Comparison of ENCODE assay signal across 15 cellular contexts in the genomic region with DNA sequence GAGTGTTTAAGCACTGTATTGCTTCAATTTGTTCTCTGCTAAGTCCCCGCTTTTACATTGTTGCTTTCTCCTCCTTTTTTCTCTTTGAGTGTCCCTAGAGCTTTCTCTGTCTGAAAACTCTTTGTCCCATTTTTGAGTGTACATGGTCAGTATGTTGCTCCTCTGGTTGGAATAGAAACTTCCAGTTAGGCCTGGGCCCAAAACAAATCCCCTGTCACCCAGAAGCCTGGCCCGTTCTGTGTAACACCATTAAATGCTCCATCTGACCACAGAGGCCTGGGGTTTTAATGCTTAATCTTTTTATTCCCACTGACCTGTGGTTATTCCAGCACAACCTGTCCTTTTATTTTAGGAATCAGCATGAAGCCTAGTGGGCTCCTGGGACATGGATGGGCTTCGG. TPM values are rescaled to one million over a fixed set of nuclear protein-coding genes. Genes with fewer than 3 reads are reported as not detected.
DNase-seq lines count a peak whose midpoint lies in the region; ATAC-seq and TF ChIP-seq lines count a peak whose summit lies in the region.
"Had no signal": no experiment of that assay in that cellular context is flagged by ENCODE, and none has a peak within 500 bp of the region (broad histone marks: within the 10 kb centered on the region; RNA-seq: fewer than 3 reads in every experiment).

No MANE protein-coding gene starts in this region.

- H3K79me1 ChIP-seq in trophoblast cell (ENCODE audit: low read length), result no peaks in the 10 kb centered on the region

- no peak overlapping the region for H3K9ac ChIP-seq in colonic mucosa (ENCODE audit: low read depth in 2 of 2, low read length in 2 of 2)
- no peak overlapping the region for H3K9ac ChIP-seq in trophoblast cell (ENCODE audit: low read length)

- no peak overlapping the region for H2BK12ac ChIP-seq in trophoblast cell (ENCODE audit: low read length)

- H2AFZ ChIP-seq in trophoblast cell (ENCODE audit: insufficient read depth, low read length, poor library complexity) (no peak overlapping the region), osteoblast (ENCODE audit: low read length) (no peak overlapping the region)

- H3K27me3 ChIP-seq in colonic mucosa (no peaks in the 10 kb centered on the region), trophoblast cell (ENCODE audit: insufficient read depth, low read length) (no peaks in the 10 kb centered on the region), lower lobe of right lung (ENCODE audit: low read depth) (peaks cover 3% of the 10 kb centered on the region), osteoblast (ENCODE audit: insufficient read depth, low read length) (no peaks in the 10 kb centered on the region)

- H3K4me1 ChIP-seq in colonic mucosa (no peaks in the 10 kb centered on the region), trophoblast cell (ENCODE audit: control insufficient read depth in 1 of 2, insufficient read depth in 2 of 2, low read length in 2 of 2) (peaks cover 2 to 15% of the 10 kb centered on the region in 2 experiments), lower lobe of right lung (no peaks in the 10 kb centered on the region), osteoblast (ENCODE audit: insufficient read depth, low read length) (no peaks in the 10 kb centered on the region)

- H2AK5ac ChIP-seq in trophoblast cell (ENCODE audit: low read length), result no peak overlapping the region

- no peak for TF ChIP-seq CTCF in 22Rv1 (IDR thresholded peaks at IDR 0.05)
- no peak for TF ChIP-seq CTCF in VCaP (conservative IDR thresholded peaks at IDR 0.05)
- TF ChIP-seq CTCF in colonic mucosa (IDR thresholded peaks at IDR 0.05), result no peak
- no peak for TF ChIP-seq CTCF in lower lobe of right lung (IDR thresholded peaks at IDR 0.05)
- TF ChIP-seq CTCF in osteoblast (IDR thresholded peaks at IDR 0.05; ENCODE audit: extremely low read depth, low read depth, low read length), result no peak

- no peak overlapping the region for H3K4ac ChIP-seq in trophoblast cell (ENCODE audit: low read depth, low read length)

- H3K79me2 ChIP-seq in trophoblast cell (ENCODE audit: control insufficient read depth, insufficient read depth, low read length, poor library complexity) (no peaks in the 10 kb centered on the region), osteoblast (ENCODE audit: insufficient read depth, low read length) (peaks cover 58% of the 10 kb centered on the region)

- no peaks in the 10 kb centered on the region for H3K9me3 ChIP-seq in colonic mucosa
- peaks cover 2% of the 10 kb centered on the region for H3K9me3 ChIP-seq in trophoblast cell (ENCODE audit: insufficient read depth, low read depth, low read length)
- no peaks in the 10 kb centered on the region for H3K9me3 ChIP-seq in lower lobe of right lung
- H3K9me3 ChIP-seq in osteoblast (ENCODE audit: low read depth, low read length), result no peaks in the 10 kb centered on the region

- no peak overlapping the region for H3K18ac ChIP-seq in trophoblast cell (ENCODE audit: low read length)

- ATAC-seq in HG02840 (IDR thresholded peaks at IDR 0.05; ENCODE audit: low FRiP score, unreplicated experiment) (no peak), lower lobe of right lung (no peak)

- no peak overlapping the region for H3K23ac ChIP-seq in trophoblast cell (ENCODE audit: low read length)

- no CpG with 5 or more reads among the region's 3 CpGs for WGBS in trophoblast cell (ENCODE audit: extremely low coverage, insufficient coverage, insufficient read length)

- intact Hi-C loops in colonic mucosa (cut with DNase I) (no loop called here), lower lobe of right lung (cut with DNase I) (no loop called here)

- H3K4me2 ChIP-seq in trophoblast cell (ENCODE audit: low read length) (no peak overlapping the region), osteoblast (ENCODE audit: insufficient read depth, low read length) (no peak overlapping the region)

- H2BK5ac ChIP-seq in trophoblast cell (ENCODE audit: low read depth, low read length, poor library complexity), result no peak overlapping the region

- H4K12ac ChIP-seq in trophoblast cell (ENCODE audit: low read depth, low read length), result no peak overlapping the region

- H3K4me3 ChIP-seq in colonic mucosa (no peak overlapping the region), trophoblast cell (ENCODE audit: low read depth, low read length) (no peak overlapping the region), lower lobe of right lung (no peak overlapping the region), osteoblast (ENCODE audit: insufficient read depth, low read length) (no peak overlapping the region)

- H2BK120ac ChIP-seq in trophoblast cell (ENCODE audit: insufficient read depth, low read length, poor library complexity), result peak overlapping the region; percentile 61

- peaks cover 87% of the 10 kb centered on the region for H4K20me1 ChIP-seq in osteoblast (ENCODE audit: insufficient read depth, low read length)

- no peak overlapping the region for H4K8ac ChIP-seq in trophoblast cell (ENCODE audit: low read depth, low read length)

- DNase-seq in colonic mucosa, result no peak
- DNase-seq in trophoblast cell, result no peak
- DNase-seq in lower lobe of right lung, result no peak
- DNase-seq in osteoblast (ENCODE audit: insufficient read length, low spot score, missing footprints), result no peak
- no peak for DNase-seq in NCI-H187 treated with DMSO at 0.1 percent for 48 hours (lab: John Stamatoyannopoulos, UW)
- DNase-seq: DMS 273 treated with DMSO at 0.1 percent for 48 hours, GF-D8, GOT3, KBM-7, NCI-H1436, NCI-H2171 treated with DMSO at 0.1 percent for 48 hours had no signal

- H4K91ac ChIP-seq in trophoblast cell (ENCODE audit: low read depth, low read length), result no peak overlapping the region

- H3K27ac ChIP-seq in 22Rv1 (peak overlapping the region; percentile 37; the same call in 1 of the 2 replicates), VCaP (peak overlapping the region; percentile 57), colonic mucosa (peak overlapping the region; percentile 7), trophoblast cell (ENCODE audit: low read depth, low read length) (no peak overlapping the region), lower lobe of right lung (no peak overlapping the region), osteoblast (ENCODE audit: low read depth, low read length) (no peak overlapping the region)

- H3K36me3 ChIP-seq in colonic mucosa (no peaks in the 10 kb centered on the region), trophoblast cell (ENCODE audit: control insufficient read depth in 1 of 2, insufficient read depth in 2 of 2, low read length in 2 of 2) (no peaks in the 10 kb centered on the region), lower lobe of right lung (no peaks in the 10 kb centered on the region), osteoblast (ENCODE audit: insufficient read depth, low read length) (no peaks in the 10 kb centered on the region)

- no peak overlapping the region for H3K14ac ChIP-seq in trophoblast cell (ENCODE audit: low read length)

RNA-seq across cellular contexts. Expression of a gene that starts 28.3 kb away (rescaled TPM):
- total RNA-seq in colonic mucosa (10 to 100 TPM; 12.1 to 13.9 TPM), lower lobe of right lung (12.2 TPM), osteoblast (28.6 and 36.9 TPM in 2 replicates)
- polyA plus RNA-seq in trophoblast cell (2013), result 2.3 TPM in 2 replicates
- polyA plus RNA-seq: CD14-positive monocyte had no signal

Comparison
In these comparisons a context has a peak if more than half of its experiments do, and no peak if none do; other contexts are left out.
1. H3K27ac ChIP-seq: peak in 22Rv1 (single experiment), VCaP (single experiment) and colonic mucosa (single experiment); none in trophoblast cell (single experiment), lower lobe of right lung (single experiment) and osteoblast (single experiment).